In genomic region chr12:130838284-130838950, GRCh38 we compare ENCODE assay signal across 8 cellular contexts. TPM values are rescaled to one million over a fixed set of nuclear protein-coding genes. Genes with fewer than 3 reads are reported as not detected.
DNase-seq lines count a peak whose midpoint lies in the region; ATAC-seq and TF ChIP-seq lines count a peak whose summit lies in the region.

No MANE protein-coding gene starts in this region.

- ATAC-seq in HG02840 (IDR thresholded peaks at IDR 0.05; ENCODE audit: low FRiP score, unreplicated experiment) (peak; percentile 27), right cardiac atrium (peak; percentile 42 to 55)

- H3K27me3 Mint-ChIP-seq in activated naive CD8-positive, alpha-beta T cell, result no peaks in the 10 kb centered on the region

- no peak for TF ChIP-seq CTCF in retinal pigment epithelial cell (conservative IDR thresholded peaks at IDR 0.05; ENCODE audit: low read depth, low read length)

- H3K9me3 Mint-ChIP-seq in activated naive CD8-positive, alpha-beta T cell (ENCODE audit: low read depth), result no peaks in the 10 kb centered on the region

- H3K27me3 ChIP-seq in right cardiac atrium (ENCODE audit: control insufficient read depth, insufficient read depth), result no peaks in the 10 kb centered on the region

- no peaks in the 10 kb centered on the region for H3K36me3 Mint-ChIP-seq in activated naive CD8-positive, alpha-beta T cell

- no peaks in the 10 kb centered on the region for H3K4me1 ChIP-seq in right cardiac atrium (ENCODE audit: control insufficient read depth, insufficient read depth, low read length)

- intact Hi-C loops in right cardiac atrium (cut with DNase I), result no loop called here

- H3K9me3 ChIP-seq in right cardiac atrium (ENCODE audit: control insufficient read depth, low read length), result no peaks in the 10 kb centered on the region

- DNase-seq in NCI-H82 (lab: John Stamatoyannopoulos, UW) (peak; percentile 82), NCI-H82 treated with DMSO at 0.1 percent for 48 hours (lab: John Stamatoyannopoulos, UW; ENCODE audit: unreplicated experiment) (no peak), NCI-H69 (lab: John Stamatoyannopoulos, UW) (peak; percentile 71), right cardiac atrium (peak in 2 of 3 donors; percentile 52 to 82), retinal pigment epithelial cell (ENCODE audit: low read depth) (no peak), NK-92 (lab: John Stamatoyannopoulos, UW; ENCODE audit: unreplicated experiment) (no peak)

- peak overlapping the region; percentile 91 for H3K4me3 Mint-ChIP-seq in activated naive CD8-positive, alpha-beta T cell

- peak overlapping the region; percentile 90 for H3K27ac ChIP-seq in right cardiac atrium (ENCODE audit: low read length)

- H3K4me3 ChIP-seq in right cardiac atrium (ENCODE audit: low read length) (peak overlapping the region; percentile 100), retinal pigment epithelial cell (ENCODE audit: low read length) (peak overlapping the region; percentile 79)

- WGBS in right cardiac atrium, result 2% methylated on average over 38 of the region's 38 CpGs

- peaks cover 22% of the 10 kb centered on the region for H3K4me1 Mint-ChIP-seq in activated naive CD8-positive, alpha-beta T cell (ENCODE audit: low read depth)

- peak overlapping the region; percentile 50 for H3K27ac Mint-ChIP-seq in activated naive CD8-positive, alpha-beta T cell

RNA-seq across cellular contexts. Expression of gene STX2, which starts 0.6 kb away (rescaled TPM):
- total RNA-seq in right cardiac atrium, result 10 to 100 TPM; 22.6 to 35.9 (median 31.3) TPM
- 18.2 TPM for polyA plus RNA-seq in right cardiac atrium

RNA-seq across cellular contexts. Expression of gene RAN, which starts 33.4 kb away (rescaled TPM):
- total RNA-seq in right cardiac atrium, result 100 to 1,000 TPM; 281 to 385 (median 302) TPM
- polyA plus RNA-seq in right cardiac atrium, result 195 TPM

Comparison
In these comparisons a context has a peak if more than half of its experiments do, and no peak if none do; other contexts are left out.
1. DNase-seq: peak in NCI-H82 (single experiment), NCI-H69 (single experiment) and right cardiac atrium (2 of 3); none in NCI-H82 treated with DMSO at 0.1 percent for 48 hours (single experiment), retinal pigment epithelial cell (single experiment) and NK-92 (single experiment).